Comparison of ENCODE assay signal across 8 cellular contexts in the genomic region with DNA sequence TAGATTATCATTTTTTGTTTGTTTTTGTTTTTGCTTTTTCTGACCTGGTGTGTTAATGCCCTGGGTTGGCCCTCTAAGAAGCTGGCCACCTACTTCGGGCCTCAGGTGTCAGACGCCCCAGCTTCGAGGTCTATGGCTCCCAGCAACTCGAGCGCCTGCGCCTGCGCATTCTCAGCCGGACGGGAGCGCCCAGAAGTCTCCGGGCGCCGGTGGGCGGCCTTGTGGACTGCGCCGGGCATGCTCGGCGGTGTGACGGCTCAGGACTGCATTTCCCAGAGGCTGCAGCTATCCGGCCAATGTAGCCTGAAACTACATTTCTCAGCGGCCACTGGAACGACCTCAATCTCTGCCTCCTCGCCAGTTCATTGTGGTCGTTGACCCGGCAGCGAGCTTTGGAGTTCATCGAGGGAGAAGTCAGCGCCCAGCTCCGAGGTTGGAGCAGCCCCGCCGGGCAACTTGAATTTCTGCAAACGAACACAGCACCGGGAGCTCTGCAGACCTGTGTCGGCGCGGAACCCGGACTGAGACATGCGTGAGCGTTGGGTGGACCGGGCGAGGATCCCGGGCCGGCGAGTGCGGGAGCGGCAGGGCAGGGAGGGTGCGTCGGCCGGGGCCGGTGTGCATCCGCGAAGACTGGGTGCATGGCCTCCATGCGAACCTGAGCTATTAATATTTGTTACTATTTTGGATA. TPM values are rescaled to one million over a fixed set of nuclear protein-coding genes. Genes with fewer than 3 reads are reported as not detected.
DNase-seq lines count a peak whose midpoint lies in the region; ATAC-seq and TF ChIP-seq lines count a peak whose summit lies in the region.

A gene (plus strand): TSS at position 219 of the 691 bp plus-strand sequence. CDS start 3,045 bp downstream, outside the sequence.

- POLR2A ChIA-PET in activated B cell treated with CpG ODN at 0.5 μM for 24 hours (lab: Charles Lee): interaction anchor here (1.2 kb wide), 2 partner anchors 37 to 193 kb away, joined by 4 to 5 read pairs; a partner anchor contains a TSS

- H3K4me3 ChIP-seq in GM12864 (ENCODE audit: low read depth, low read length): peak within 1 kb of the TSS; percentile 88
- peak within 1 kb of the TSS; percentile 59 to 95 (median 75) for H3K4me3 ChIP-seq in spleen

- H3K4me1 Mint-ChIP-seq in activated B cell treated with CpG ODN at 0.5 μM for 24 hours: peaks cover 14% of the 10 kb centered on the region

- no peaks in the 10 kb centered on the region for H3K27me3 ChIP-seq in spleen (replicated peaks in 1 of 7)

- H3K9me3 Mint-ChIP-seq in activated B cell treated with CpG ODN at 0.5 μM for 24 hours: no peaks in the 10 kb centered on the region

- no peaks in the 10 kb centered on the region for H3K9me3 ChIP-seq in spleen

- peaks cover 0 to 32% (median 12%) of the 10 kb centered on the region in 6 donors for H3K4me1 ChIP-seq in spleen

- intact Hi-C loops in activated B cell treated with CpG ODN at 0.5 μM for 24 hours (cut with micrococcal nuclease): loop anchor here (5.0 to 10.0 kb wide), 2 partner anchors 35 to 192 kb away; a partner anchor contains a TSS
- intact Hi-C loops in spleen (cut with DNase I; ENCODE audit: low total_unique reads): no loop called here

- ATAC-seq in HG02678 (IDR thresholded peaks at IDR 0.05; ENCODE audit: unreplicated experiment): peak; percentile 98
- ATAC-seq in activated B cell treated with CpG ODN at 0.5 μM for 24 hours (ENCODE audit: low read depth): peak; percentile 98
- ATAC-seq in HG03469 (IDR thresholded peaks at IDR 0.05; ENCODE audit: unreplicated experiment): no peak

- peak within 1 kb of the TSS; percentile 30 for H3K27ac ChIP-seq in caudate nucleus (ENCODE audit: low read depth, low read length)
- peak within 1 kb of the TSS; percentile 37 to 87 (median 76) for H3K27ac ChIP-seq in spleen

- peaks cover 3% of the 10 kb centered on the region for H3K27me3 Mint-ChIP-seq in activated B cell treated with CpG ODN at 0.5 μM for 24 hours

- DNase-seq in GM12864 (ENCODE audit: low read depth) (peak; percentile 65), NCI-H1694 treated with DMSO at 0.1 percent for 48 hours (lab: John Stamatoyannopoulos, UW) (peak; percentile 58), activated B cell treated with CpG ODN at 0.5 μM for 24 hours (peak; percentile 75), caudate nucleus (lab: John Stamatoyannopoulos, UW) (peak; percentile 40 to 92 (median 79)), inferior parietal cortex (ENCODE audit: extremely low spot score) (peak; percentile 88), spleen (peak; percentile 96)

- CTCF ChIA-PET in activated B cell treated with CpG ODN at 0.5 μM for 24 hours (lab: Charles Lee): no interaction called here

- peaks cover 15% of the 10 kb centered on the region for H3K36me3 Mint-ChIP-seq in activated B cell treated with CpG ODN at 0.5 μM for 24 hours (ENCODE audit: low read depth)

- H3K4me3 Mint-ChIP-seq in activated B cell treated with CpG ODN at 0.5 μM for 24 hours: peak within 1 kb of the TSS; percentile 93

- H3K36me3 ChIP-seq in spleen: peaks cover 0 to 25% (median 4%) of the 10 kb centered on the region in 6 donors

- peak within 1 kb of the TSS; percentile 75 for H3K27ac Mint-ChIP-seq in activated B cell treated with CpG ODN at 0.5 μM for 24 hours

- WGBS in spleen, 5 donors: 0 to 1% (median 1%) methylated on average over 32 to 53 of the region's 53 CpGs

- TF ChIP-seq CTCF in GM12864 (IDR thresholded peaks at IDR 0.05; ENCODE audit: low read depth, low read length, missing control alignments): no peak
- no peak for TF ChIP-seq CTCF in activated B cell treated with CpG ODN at 0.5 μM for 24 hours (IDR thresholded peaks at IDR 0.05)
- TF ChIP-seq CTCF in spleen (IDR thresholded peaks at IDR 0.05 in 8 of 11, conservative IDR thresholded peaks at IDR 0.05 in 3 of 11): peak in 5 of 11 experiments; percentile 7 to 24 (median 17)

- no peak for TF ChIP-seq POLR2A in spleen (IDR thresholded peaks at IDR 0.05)

RNA-seq across cellular contexts. Expression of the gene that starts here (rescaled TPM):
- total RNA-seq in activated B cell treated with CpG ODN at 0.5 μM for 24 hours: 2.7 and 4.0 TPM in 2 replicates
- 10 to 100 TPM in 1 of 7 donors, 1 to 10 TPM in 6; 2.7 to 23.5 (median 3.4) TPM for total RNA-seq in spleen
- 1 to 10 TPM; 2.0 to 2.8 (median 2.2) TPM for polyA plus RNA-seq in spleen
